Comparison of ENCODE assay signal across 28 cellular contexts in genomic region chr13:112672651-112673284, GRCh38. TPM values are rescaled to one million over a fixed set of nuclear protein-coding genes. Genes with fewer than 3 reads are reported as not detected.
A peak's percentile ranks its signal among the peaks of the same experiment; 100 is the strongest.
DNase-seq lines count a peak whose midpoint lies in the region; ATAC-seq, FAIRE-seq and TF ChIP-seq lines count a peak whose summit lies in the region.
"Had no signal": no experiment of that assay in that cellular context is flagged by ENCODE, and none has a peak within 500 bp of the region (broad histone marks: within the 10 kb centered on the region; RNA-seq: fewer than 3 reads in every experiment).

No MANE protein-coding gene starts in this region.

- H3K4me3 ChIP-seq in upper lobe of right lung = no peak overlapping the region
- H3K4me3 ChIP-seq: PC-9, SK-N-MC had no signal

- H3K36me3 ChIP-seq in KOPT-K1 (ENCODE audit: insufficient read depth, low read length) = no peaks in the 10 kb centered on the region
- H3K36me3 ChIP-seq in upper lobe of right lung = no peaks in the 10 kb centered on the region

- no peaks in the 10 kb centered on the region for H3K9me3 ChIP-seq in KOPT-K1 (ENCODE audit: insufficient read depth, low read length, poor library complexity, severe bottlenecking)
- H3K9me3 ChIP-seq in upper lobe of right lung = no peaks in the 10 kb centered on the region

- intact Hi-C loops in upper lobe of right lung (cut with DNase I) = no loop called here

- peak overlapping the region; percentile 65 for H3K27ac Mint-ChIP-seq in activated CD4-positive, alpha-beta T cell treated with anti-CD3 and anti-CD28 coated beads, Interleukin-2, amount 10 ng/mL, durations not matched to agents 7 days and 5 days

- FAIRE-seq in HTR-8/SVneo (lab: Jason Lieb, UNC) = no peak
- FAIRE-seq: G401.6, GM12892, GM18507 had no signal

- ATAC-seq in left lobe of liver = no peak
- ATAC-seq in upper lobe of right lung = peak; percentile 19
- ATAC-seq in GM21529 (IDR thresholded peaks at IDR 0.05; ENCODE audit: unreplicated experiment) = no peak

- peaks cover 3% of the 10 kb centered on the region for H3K27me3 Mint-ChIP-seq in activated CD4-positive, alpha-beta T cell treated with anti-CD3 and anti-CD28 coated beads, Interleukin-2, amount 10 ng/mL, durations not matched to agents 7 days and 5 days

- no peaks in the 10 kb centered on the region for H3K36me3 Mint-ChIP-seq in activated CD4-positive, alpha-beta T cell treated with anti-CD3 and anti-CD28 coated beads, Interleukin-2, amount 10 ng/mL, durations not matched to agents 7 days and 5 days (ENCODE audit: low read depth)
- H3K36me3 Mint-ChIP-seq: CD8-positive, alpha-beta memory T cell had no signal

- no peaks in the 10 kb centered on the region for H3K9me3 Mint-ChIP-seq in activated CD4-positive, alpha-beta T cell treated with anti-CD3 and anti-CD28 coated beads, Interleukin-2, amount 10 ng/mL, durations not matched to agents 7 days and 5 days
- H3K9me3 Mint-ChIP-seq: CD8-positive, alpha-beta memory T cell had no signal

- CTCF ChIA-PET in activated CD4-positive, alpha-beta T cell treated with anti-CD3 and anti-CD28 coated beads, Interleukin-2, amount 10 ng/mL, durations not matched to agents 7 days and 5 days (lab: Charles Lee) = no interaction called here
- CTCF ChIA-PET in RWPE1 (lab: Yijun Ruan, JAX) = no interaction called here

- no peaks in the 10 kb centered on the region for H3K4me1 ChIP-seq in upper lobe of right lung

- H3K27me3 ChIP-seq in upper lobe of right lung = no peaks in the 10 kb centered on the region

- TF ChIP-seq CTCF in upper lobe of right lung (IDR thresholded peaks at IDR 0.05) = no peak
- TF ChIP-seq CTCF in RWPE1 (conservative IDR thresholded peaks at IDR 0.05; ENCODE audit: low read depth) = no peak

- H3K4me3 Mint-ChIP-seq in activated CD4-positive, alpha-beta T cell treated with anti-CD3 and anti-CD28 coated beads, Interleukin-2, amount 10 ng/mL, durations not matched to agents 7 days and 5 days = no peak overlapping the region
- H3K4me3 Mint-ChIP-seq: CD8-positive, alpha-beta memory T cell had no signal

- peaks cover 35% of the 10 kb centered on the region for H3K4me1 Mint-ChIP-seq in activated CD4-positive, alpha-beta T cell treated with anti-CD3 and anti-CD28 coated beads, Interleukin-2, amount 10 ng/mL, durations not matched to agents 7 days and 5 days

- H3K27ac ChIP-seq in KOPT-K1 (ENCODE audit: low read depth, low read length, poor library complexity, severe bottlenecking) = peak overlapping the region; percentile 73
- H3K27ac ChIP-seq in upper lobe of right lung = no peak overlapping the region
- no peak overlapping the region for H3K27ac ChIP-seq in RWPE1
- H3K27ac ChIP-seq: 22Rv1, PC-9, SK-N-MC had no signal

- POLR2A ChIA-PET in activated CD4-positive, alpha-beta T cell treated with anti-CD3 and anti-CD28 coated beads, Interleukin-2, amount 10 ng/mL, durations not matched to agents 7 days and 5 days (lab: Charles Lee) = interaction anchor here (0.7 kb wide), 1 partner anchor 144 kb away, joined by 3 read pairs; no protein-coding TSS in a partner anchor
- POLR2A ChIA-PET in RWPE1 (lab: Yijun Ruan, JAX; ENCODE audit: low non-redundant PET) = no interaction called here

- no peak for DNase-seq in activated CD4-positive, alpha-beta T cell treated with anti-CD3 and anti-CD28 coated beads, Interleukin-2, amount 10 ng/mL, durations not matched to agents 7 days and 5 days
- DNase-seq in activated CD4-positive, alpha-beta T cell treated with anti-CD3 and anti-CD28 coated beads for 1 hour = no peak
- DNase-seq in left lobe of liver (ENCODE audit: low spot score) = peak; percentile 19
- DNase-seq in upper lobe of right lung = no peak
- DNase-seq in RWPE1 (ENCODE audit: low spot score) = no peak
- no peak for DNase-seq in HTR-8/SVneo (ENCODE audit: insufficient read length, low spot score)
- DNase-seq: ACHN; C1 segment of cervical spinal cord; Calu3; CD8-positive, alpha-beta memory T cell; DMS153; KBM-7; NCI-H1105; NCI-H146; NCI-H2029; NCI-H226; NCI-H510A treated with DMSO at 0.1 percent for 48 hours; NCI-H748 treated with DMSO at 0.1 percent for 48 hours; PC-9; RPMI8226; SHP77 treated with DMSO at 0.1 percent for 48 hours had no signal

RNA-seq across cellular contexts. Expression of gene ATP11A, which starts 17.1 kb away (rescaled TPM):
- total RNA-seq in activated CD4-positive, alpha-beta T cell treated with anti-CD3 and anti-CD28 coated beads, Interleukin-2, amount 10 ng/mL, durations not matched to agents 7 days and 5 days = 10 to 100 TPM; 63.1 to 68.4 TPM
- total RNA-seq in left lobe of liver = 36.0 TPM
- 377 TPM for total RNA-seq in upper lobe of right lung
